In the genomic region with DNA sequence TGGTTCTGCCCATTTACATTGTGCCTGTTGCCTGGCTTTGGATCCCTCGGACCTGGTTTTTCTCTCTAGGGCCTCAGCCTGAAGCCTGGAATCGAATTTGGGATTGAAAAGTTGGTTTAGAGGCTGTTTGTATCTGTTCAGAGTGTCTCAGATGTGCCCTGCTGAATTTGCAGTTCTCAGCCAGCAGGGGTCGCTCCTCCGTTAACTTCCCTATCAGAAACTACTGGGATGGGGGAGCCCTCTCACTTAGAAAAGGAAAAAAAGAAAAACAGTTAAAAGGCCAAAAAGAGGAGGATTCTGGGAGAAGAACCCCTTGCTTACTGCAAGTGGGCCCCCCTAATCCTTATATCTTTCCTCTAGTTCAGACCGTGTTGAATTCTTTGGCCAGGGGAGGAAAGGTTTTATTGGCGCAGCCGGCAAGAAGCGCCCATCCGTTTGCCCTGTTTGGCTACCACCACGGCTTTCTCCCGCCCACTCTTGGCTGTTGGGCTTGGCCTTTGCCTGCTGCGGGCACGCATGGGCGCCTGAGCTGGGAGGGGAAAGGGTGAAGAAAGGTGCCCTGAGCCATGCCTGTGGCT, we compare ENCODE assay signal across 13 cellular contexts. TPM values are rescaled to one million over a fixed set of nuclear protein-coding genes. Genes with fewer than 3 reads are reported as not detected.
DNase-seq lines count a peak whose midpoint lies in the region; ATAC-seq and TF ChIP-seq lines count a peak whose summit lies in the region.
"Had no signal": no experiment of that assay in that cellular context is flagged by ENCODE, and none has a peak within 500 bp of the region (broad histone marks: within the 10 kb centered on the region; RNA-seq: fewer than 3 reads in every experiment).

No MANE protein-coding gene starts in this region.

- H3K4me3 ChIP-seq in A673 (ENCODE audit: low read depth, low read length, poor library complexity, severe bottlenecking) = no peak overlapping the region
- no peak overlapping the region for H3K4me3 ChIP-seq in GM12864 (ENCODE audit: low read depth, low read length)
- no peak overlapping the region for H3K4me3 ChIP-seq in SU-DHL-6 (ENCODE audit: insufficient read depth, low read length, poor library complexity, severe bottlenecking)
- H3K4me3 ChIP-seq in Caco-2 (ENCODE audit: low read depth, low read length) = no peak overlapping the region
- H3K4me3 ChIP-seq: body of pancreas, gastroesophageal sphincter had no signal

- H4K20me1 ChIP-seq in SU-DHL-6 (ENCODE audit: low read depth, low read length) = no peaks in the 10 kb centered on the region

- DNase-seq in A673 (ENCODE audit: low spot score) = no peak
- DNase-seq in GM12864 (ENCODE audit: low read depth) = no peak
- DNase-seq in foreskin keratinocyte = no peak
- DNase-seq in activated CD4-positive, CD25-positive, alpha-beta regulatory T cell (lab: John Stamatoyannopoulos, UW) = no peak
- no peak for DNase-seq in Caco-2
- DNase-seq in C1 segment of cervical spinal cord (lab: John Stamatoyannopoulos, UW) = no peak
- DNase-seq: body of pancreas, COR-L47, KG1, left ventricle myocardium superior had no signal

- no peak overlapping the region for H3K27ac Mint-ChIP-seq in Caco-2 (ENCODE audit: unreplicated experiment)

- POLR2A ChIA-PET in A673 (lab: Charles Lee; ENCODE audit: low non-redundant PET) = no interaction called here
- POLR2A ChIA-PET in Caco-2 (lab: Charles Lee) = no interaction called here

- H3K4me2 ChIP-seq in SU-DHL-6 (ENCODE audit: low read depth, low read length, poor library complexity, severe bottlenecking) = no peak overlapping the region

- no peak overlapping the region for H3K27ac ChIP-seq in A673 (ENCODE audit: low read depth, low read length, poor library complexity, severe bottlenecking)
- no peak overlapping the region for H3K27ac ChIP-seq in SU-DHL-6 (ENCODE audit: low read depth, low read length)
- H3K27ac ChIP-seq in foreskin keratinocyte = no peak overlapping the region
- H3K27ac ChIP-seq: body of pancreas, gastroesophageal sphincter had no signal

- no peaks in the 10 kb centered on the region for H3F3A ChIP-seq in SU-DHL-6 (ENCODE audit: insufficient read depth)

- H3K79me2 ChIP-seq in SU-DHL-6 (ENCODE audit: insufficient read depth, low read length) = no peaks in the 10 kb centered on the region

- H3K9ac ChIP-seq in SU-DHL-6 (ENCODE audit: low read length) = no peak overlapping the region

- CTCF ChIA-PET in A673 (lab: Charles Lee) (no interaction called here), Caco-2 (lab: Charles Lee) (no interaction called here)

- H3K27me3 ChIP-seq in A673 (replicated peaks; ENCODE audit: insufficient read depth, low read depth, low read length, poor library complexity) (no peaks in the 10 kb centered on the region), SU-DHL-6 (ENCODE audit: low read length) (no peaks in the 10 kb centered on the region), foreskin keratinocyte (no peaks in the 10 kb centered on the region), Caco-2 (replicated peaks; ENCODE audit: control insufficient read depth, insufficient read depth, low read length) (no peaks in the 10 kb centered on the region)
- H3K27me3 ChIP-seq: body of pancreas had no signal

- no peaks in the 10 kb centered on the region for H3K9me3 ChIP-seq in A673 (ENCODE audit: low read depth, low read length, poor library complexity, severe bottlenecking)
- peaks cover 10% of the 10 kb centered on the region; the same call in 1 of the 2 replicates for H3K9me3 ChIP-seq in SU-DHL-6 (ENCODE audit: insufficient read depth, low read length)
- H3K9me3 ChIP-seq in Caco-2 = peaks cover 33% of the 10 kb centered on the region

- no peak overlapping the region for H2AFZ ChIP-seq in SU-DHL-6 (ENCODE audit: low read depth, low read length, severe bottlenecking)

- H3K4me1 ChIP-seq in A673 (ENCODE audit: insufficient read depth, low read length, poor library complexity, severe bottlenecking) (no peaks in the 10 kb centered on the region), foreskin keratinocyte (no peaks in the 10 kb centered on the region), Caco-2 (peaks cover 15% of the 10 kb centered on the region)
- H3K4me1 ChIP-seq: body of pancreas, gastroesophageal sphincter had no signal

- H3K4me3 Mint-ChIP-seq in Caco-2 (ENCODE audit: unreplicated experiment) = no peak overlapping the region

- H3K27me3 Mint-ChIP-seq in Caco-2 (ENCODE audit: insufficient read depth, unreplicated experiment) = no peaks in the 10 kb centered on the region

- peak; percentile 33; the same call in 1 of the 2 replicates for TF ChIP-seq CTCF in A673 (conservative IDR thresholded peaks at IDR 0.05; ENCODE audit: low read depth, low read length)
- TF ChIP-seq CTCF in GM12864 (IDR thresholded peaks at IDR 0.05; ENCODE audit: low read depth, low read length, missing control alignments) = peak; percentile 60
- TF ChIP-seq CTCF in SU-DHL-6 (IDR thresholded peaks at IDR 0.05; ENCODE audit: insufficient read depth, low read length, poor library complexity, severe bottlenecking) = peak; percentile 71
- TF ChIP-seq CTCF in foreskin keratinocyte (conservative IDR thresholded peaks at IDR 0.05) = peak; percentile 57
- peak in 1 of 2 experiments; percentile 34 for TF ChIP-seq CTCF in Caco-2 (IDR thresholded peaks at IDR 0.05; ENCODE audit: insufficient read depth in 1 of 2, low read depth in 1 of 2, low read length in 1 of 2, severe bottlenecking in 1 of 2, unreplicated experiment in 1 of 2)

- intact Hi-C loops in A673 (cut with micrococcal nuclease; ENCODE audit: unreplicated experiment) (no loop called here), Caco-2 (cut with micrococcal nuclease; ENCODE audit: unreplicated experiment) (no loop called here)

- no peaks in the 10 kb centered on the region for H3K9me3 Mint-ChIP-seq in Caco-2 (ENCODE audit: unreplicated experiment)

- BruUV-seq in A673 (replicated peaks; lab: Mats Ljungman, UMichigan) (no TSS peak), Caco-2 (replicated peaks; lab: Mats Ljungman, UMichigan) (no TSS peak)

- no peak for ATAC-seq in foreskin keratinocyte
- no peak for ATAC-seq in HG03135 (IDR thresholded peaks at IDR 0.05; ENCODE audit: unreplicated experiment)
- ATAC-seq: body of pancreas, gastroesophageal sphincter, left ventricle myocardium superior had no signal

- no peaks in the 10 kb centered on the region for H3K36me3 ChIP-seq in A673 (ENCODE audit: insufficient read depth, low read length, poor library complexity, severe bottlenecking)
- no peaks in the 10 kb centered on the region for H3K36me3 ChIP-seq in SU-DHL-6 (ENCODE audit: low read length)
- no peaks in the 10 kb centered on the region for H3K36me3 ChIP-seq in Caco-2 (ENCODE audit: control insufficient read depth, insufficient read depth, low read length)
- H3K36me3 ChIP-seq: gastroesophageal sphincter had no signal

- peaks cover 16% of the 10 kb centered on the region for H3K4me1 Mint-ChIP-seq in Caco-2 (ENCODE audit: low read depth, unreplicated experiment)

- H3K9me2 ChIP-seq in SU-DHL-6 (replicated peaks; ENCODE audit: insufficient read depth, low read length) = no peaks in the 10 kb centered on the region

- H3K36me3 Mint-ChIP-seq in Caco-2 (ENCODE audit: insufficient read depth, unreplicated experiment) = peaks cover 34% of the 10 kb centered on the region

RNA-seq across cellular contexts. Expression of a gene that starts 8.7 kb away (rescaled TPM):
- 23.5 and 23.7 TPM in 2 replicates for total RNA-seq in A673 (2021)
- total RNA-seq in foreskin keratinocyte = 11.0 and 12.6 TPM in 2 replicates
- 12.2 and 12.6 TPM in 2 replicates for polyA plus RNA-seq in foreskin keratinocyte
- 36.4 and 39.5 TPM in 2 replicates for total RNA-seq in Caco-2 (2022)
